10 cellular contexts compared by ENCODE assay signal in the genomic region with DNA sequence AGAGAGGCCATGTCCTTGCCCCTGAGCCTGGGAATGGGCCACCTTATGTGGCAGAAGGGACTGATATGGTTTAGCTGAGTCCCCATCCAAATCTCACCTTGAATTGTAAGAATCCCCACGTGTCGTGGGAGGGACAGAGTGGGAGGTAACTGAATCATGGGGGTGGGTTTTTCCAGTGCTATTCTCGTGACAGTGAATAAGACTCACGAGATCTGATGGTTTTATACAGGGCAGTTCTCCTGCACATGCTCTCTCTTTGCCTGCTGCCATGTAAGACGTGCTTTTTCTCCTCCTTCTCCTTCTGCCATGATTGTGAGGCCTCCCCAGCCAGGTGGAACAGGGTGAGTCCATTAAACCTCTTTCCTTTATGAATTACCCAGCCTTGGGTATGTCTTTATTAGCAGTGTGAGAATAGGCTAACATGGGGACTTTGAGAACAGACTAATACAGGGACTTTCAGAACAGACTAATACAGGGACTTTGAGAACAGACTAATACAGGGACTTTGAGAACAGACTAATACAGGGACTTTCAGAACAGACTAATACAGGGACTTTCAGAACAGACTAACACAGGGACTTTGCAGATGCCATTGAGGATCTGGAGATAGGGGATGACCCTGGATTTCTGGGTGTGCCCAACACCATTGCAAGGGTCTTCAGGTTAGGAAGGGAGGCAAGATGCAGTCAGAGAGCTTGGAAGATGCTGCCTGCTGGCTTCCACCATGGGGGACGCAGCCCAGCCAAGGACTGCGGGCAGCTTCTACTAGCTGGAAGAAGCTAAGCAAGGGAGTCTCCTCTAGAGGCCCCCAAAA.
DNase-seq lines count a peak whose midpoint lies in the region; ATAC-seq, FAIRE-seq and TF ChIP-seq lines count a peak whose summit lies in the region.
"Had no signal": no experiment of that assay in that cellular context is flagged by ENCODE, and none has a peak within 500 bp of the region (broad histone marks: within the 10 kb centered on the region; RNA-seq: fewer than 3 reads in every experiment).

No MANE protein-coding gene starts in this region.

- POLR2A ChIA-PET in K562 (lab: Yijun Ruan, JAX): no interaction called here

- peaks cover 53 to 88% of the 10 kb centered on the region in 2 experiments for H3K27me3 ChIP-seq in K562 (ENCODE audit: control insufficient read depth in 2 of 2, insufficient read depth in 2 of 2, low read length in 2 of 2)
- no peaks in the 10 kb centered on the region for H3K27me3 ChIP-seq in uterus

- peaks cover 19% of the 10 kb centered on the region for H3K36me3 Mint-ChIP-seq in mesothelial cell of epicardium

- no peak for TF ChIP-seq EP300 in K562 (IDR thresholded peaks at IDR 0.05; ENCODE audit: low read length)

- intact Hi-C loops in K562 (cut with micrococcal nuclease) (no loop called here), uterus (cut with DNase I; ENCODE audit: low total_unique reads) (no loop called here)

- no peak overlapping the region for H3K9ac ChIP-seq in K562 (ENCODE audit: insufficient read depth in 1 of 2, low read depth in 2 of 2, low read length in 2 of 2)

- H3K79me2 ChIP-seq in K562 (ENCODE audit: control insufficient read depth, insufficient read depth, low read length): no peaks in the 10 kb centered on the region

- no peaks in the 10 kb centered on the region for H3K36me3 ChIP-seq in K562 (ENCODE audit: control insufficient read depth, insufficient read depth, low read length)
- H3K36me3 ChIP-seq in uterus: no peaks in the 10 kb centered on the region

- H3K4me1 ChIP-seq in K562 (replicated peaks in 1 of 2; ENCODE audit: control insufficient read depth in 2 of 2, insufficient read depth in 2 of 2, low read length in 2 of 2): peaks cover 0 to 4% of the 10 kb centered on the region in 2 experiments; a peak in 2 of 5 replicates
- H3K4me1 ChIP-seq in uterus: no peaks in the 10 kb centered on the region

- in situ Hi-C loops in K562 (cut with MboI): no loop called here

- no peak overlapping the region for H2AFZ ChIP-seq in K562 (ENCODE audit: low read depth, low read length)

- H3K27ac ChIP-seq in K562 (ENCODE audit: extremely low read depth, low read depth, low read length) (no peak overlapping the region), uterus (no peak overlapping the region)
- H3K27ac ChIP-seq: epithelial cell of prostate had no signal

- TF ChIP-seq POLR2A in K562 (conservative IDR thresholded peaks at IDR 0.05): no peak
- TF ChIP-seq POLR2A in uterus (IDR thresholded peaks at IDR 0.05): no peak

- H3K4me3 Mint-ChIP-seq in mesothelial cell of epicardium: no peak overlapping the region

- no TSS peak for BruUV-seq in K562 (replicated peaks; lab: Mats Ljungman, UMichigan)

- H4K20me1 ChIP-seq in K562 (replicated peaks; ENCODE audit: control insufficient read depth, insufficient read depth, low read length): peaks cover 7% of the 10 kb centered on the region; the same call in 1 of the 2 replicates

- H3K9me3 ChIP-seq in K562 (replicated peaks; ENCODE audit: control insufficient read depth, insufficient read depth, low read depth, low read length) (no peaks in the 10 kb centered on the region), uterus (no peaks in the 10 kb centered on the region)

- H3K4me1 Mint-ChIP-seq in mesothelial cell of epicardium: peaks cover 14% of the 10 kb centered on the region

- no peak for FAIRE-seq in K562 (lab: Jason Lieb, UNC)

- H3K9me3 Mint-ChIP-seq in mesothelial cell of epicardium: no peaks in the 10 kb centered on the region

- no peaks in the 10 kb centered on the region for H3K9me1 ChIP-seq in K562 (ENCODE audit: control insufficient read depth, insufficient read depth, low read length)

- H3K27me3 Mint-ChIP-seq in mesothelial cell of epicardium (ENCODE audit: low read depth): peaks cover 23% of the 10 kb centered on the region

- TF ChIP-seq RAD21 in K562 (CRISPR knock-in tag; conservative IDR thresholded peaks at IDR 0.05 in 1 of 2, IDR thresholded peaks at IDR 0.05 in 1 of 2): no peak

- CTCF ChIA-PET in K562 (lab: Yijun Ruan, JAX; ENCODE audit: low intra/inter-chr PET ratio): no interaction called here

- DNase-seq in K562 (ENCODE audit: extremely low read depth in 1 of 4, low spot score in 3 of 4) (no peak), uterus (no peak), mesothelial cell of epicardium (ENCODE audit: low spot score in 2 of 2, unreplicated experiment in 2 of 2) (no peak), EL (no peak)
- DNase-seq: NCI-H510A, retina had no signal

- ATAC-seq in GM18508 (IDR thresholded peaks at IDR 0.05; ENCODE audit: insufficient read depth, unreplicated experiment) (peak; percentile 85), GM19395 (IDR thresholded peaks at IDR 0.05; ENCODE audit: unreplicated experiment) (peak; percentile 72), HG02973 (IDR thresholded peaks at IDR 0.05; ENCODE audit: unreplicated experiment) (peak; percentile 82), K562 (no peak)

- WGBS in K562 (ENCODE audit: insufficient coverage, low coverage, missing lambda C conversion rate): 0% methylated on average over 7 of the region's 7 CpGs

- H3K4me3 ChIP-seq in K562: no peak overlapping the region
- no peak overlapping the region for H3K4me3 ChIP-seq in uterus

- no peak overlapping the region for H3K27ac Mint-ChIP-seq in mesothelial cell of epicardium

- no peak for TF ChIP-seq CTCF in K562 (IDR thresholded peaks at IDR 0.05 in 2 of 3, conservative IDR thresholded peaks at IDR 0.05 in 1 of 3; ENCODE audit: insufficient read depth in 2 of 3, low read depth in 1 of 3, low read length in 3 of 3)
- no peak for TF ChIP-seq CTCF in uterus (IDR thresholded peaks at IDR 0.05)
- TF ChIP-seq CTCF in mesothelial cell of epicardium (IDR thresholded peaks at IDR 0.05; ENCODE audit: unreplicated experiment): no peak

- no peak overlapping the region for H3K4me2 ChIP-seq in K562 (ENCODE audit: insufficient read depth, low read length)

TF ChIP-seq in K562, 482 proteins besides CTCF, POLR2A, EP300 and RAD21:
- no peak for TF ChIP-seq ESRRA (IDR thresholded peaks at IDR 0.05; ENCODE audit: borderline replicate concordance, low read depth)
- no peak for TF ChIP-seq HDAC1 (IDR thresholded peaks at IDR 0.05)
- no peak for TF ChIP-seq MTA2 (IDR thresholded peaks at IDR 0.05; ENCODE audit: low read depth)
- TF ChIP-seq PTRF (tag; IDR thresholded peaks at IDR 0.05): no peak
- TF ChIP-seq RFX5 (IDR thresholded peaks at IDR 0.05; ENCODE audit: low read depth, low read length): no peak
- TF ChIP-seq ZNF431 (CRISPR knock-in tag; IDR thresholded peaks at IDR 0.05): peak; percentile 88
- no peak for TF ChIP-seq FOSL1 (tag; conservative IDR thresholded peaks at IDR 0.05)
- TF ChIP-seq ESRRB (CRISPR knock-in tag; IDR thresholded peaks at IDR 0.05; ENCODE audit: borderline replicate concordance): no peak
